9 cellular contexts compared by ENCODE assay signal in the genomic region with DNA sequence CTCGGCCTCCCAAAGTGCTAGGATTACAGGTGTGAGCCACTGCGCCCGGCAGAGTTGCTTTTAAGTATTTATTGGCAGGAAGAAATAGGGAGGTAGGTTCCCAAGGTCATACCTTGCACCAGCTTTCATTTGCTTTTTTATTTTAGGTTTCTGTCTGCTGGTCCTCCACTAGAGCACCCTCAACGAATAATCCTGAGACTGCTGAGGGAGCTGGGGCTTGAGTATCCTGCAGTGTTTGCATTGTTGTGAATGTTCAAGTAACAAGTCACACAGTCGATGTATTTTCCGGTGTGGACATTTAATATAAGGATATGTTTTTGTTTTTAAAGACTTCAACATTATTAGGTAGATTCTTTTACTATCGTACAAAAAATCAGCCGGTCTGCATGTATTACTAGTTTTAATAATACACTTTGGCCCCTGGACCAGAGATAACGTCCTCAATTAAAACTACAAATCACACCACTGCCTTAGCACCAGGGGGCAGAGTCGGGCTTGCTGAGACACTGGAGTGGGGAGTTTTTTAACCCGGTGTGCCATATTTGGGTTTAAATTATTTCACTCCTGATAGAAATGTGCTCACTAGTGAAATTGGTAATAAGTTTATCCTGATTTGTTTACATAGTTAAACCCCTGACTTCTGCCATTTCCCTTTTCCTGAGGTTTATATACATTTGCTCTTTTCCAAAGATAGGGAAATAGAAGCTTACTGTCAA. TPM values are rescaled to one million over a fixed set of nuclear protein-coding genes. Genes with fewer than 3 reads are reported as not detected.
DNase-seq lines count a peak whose midpoint lies in the region; ATAC-seq and TF ChIP-seq lines count a peak whose summit lies in the region.
"Had no signal": no experiment of that assay in that cellular context is flagged by ENCODE, and none has a peak within 500 bp of the region (broad histone marks: within the 10 kb centered on the region; RNA-seq: fewer than 3 reads in every experiment).

No MANE protein-coding gene starts in this region.

- peak; percentile 48 for TF ChIP-seq CTCF in activated CD8-positive, alpha-beta T cell treated with anti-CD3 and anti-CD28 coated beads for 36 hours (IDR thresholded peaks at IDR 0.05)

- intact Hi-C loops in activated CD8-positive, alpha-beta T cell treated with anti-CD3 and anti-CD28 coated beads for 36 hours (cut with micrococcal nuclease), result no loop called here

- no peak overlapping the region for H3K4me3 Mint-ChIP-seq in activated CD8-positive, alpha-beta T cell treated with anti-CD3 and anti-CD28 coated beads for 36 hours

- peaks cover 8% of the 10 kb centered on the region for H3K4me1 Mint-ChIP-seq in activated CD8-positive, alpha-beta T cell treated with anti-CD3 and anti-CD28 coated beads for 36 hours (ENCODE audit: low read depth)

- peaks cover 5% of the 10 kb centered on the region; the same call in 1 of the 2 replicates for H3K36me3 ChIP-seq in MG63

- H3K27me3 ChIP-seq in MG63, result no peaks in the 10 kb centered on the region
- H3K27me3 ChIP-seq: BLaER1 treated with 17β-estradiol and CSF1 and Interleukin-3, amounts not matched to agents 10 nM and 100 nM had no signal

- no peaks in the 10 kb centered on the region for H3K9me3 ChIP-seq in MG63
- H3K9me3 ChIP-seq: BLaER1 treated with 17β-estradiol and CSF1 and Interleukin-3, amounts not matched to agents 10 nM and 100 nM had no signal

- DNase-seq in NCI-H1105 treated with DMSO at 0.1 percent for 48 hours (lab: John Stamatoyannopoulos, UW) (peak; percentile 11), NCI-H1105 (lab: John Stamatoyannopoulos, UW) (no peak), MG63 (peak; percentile 24), hepatic stellate cell (ENCODE audit: low spot score) (peak; percentile 38)
- peak; percentile 50 for DNase-seq in activated CD8-positive, alpha-beta T cell treated with anti-CD3 and anti-CD28 coated beads for 36 hours
- DNase-seq in stimulated activated CD4-positive, alpha-beta T cell treated with anti-CD3 and anti-CD28 coated beads, Interleukin-4, amount 100 ng/mL, for 24 hours, result peak; percentile 29

- no peak overlapping the region for H3K4me3 ChIP-seq in MG63
- H3K4me3 ChIP-seq: BLaER1 treated with 17β-estradiol and CSF1 and Interleukin-3, amounts not matched to agents 10 nM and 100 nM had no signal

- H3K36me3 Mint-ChIP-seq in activated CD8-positive, alpha-beta T cell treated with anti-CD3 and anti-CD28 coated beads for 36 hours (ENCODE audit: low read depth), result peaks cover 19% of the 10 kb centered on the region

- CTCF ChIA-PET in activated CD8-positive, alpha-beta T cell treated with anti-CD3 and anti-CD28 coated beads for 36 hours (lab: Charles Lee), result interaction anchor here (0.6 to 3.2 kb wide), 7 partner anchors 9 to 63 kb away, joined by 3 to 21 read pairs (median 5); no protein-coding TSS in a partner anchor

- no peaks in the 10 kb centered on the region for H3K27me3 Mint-ChIP-seq in activated CD8-positive, alpha-beta T cell treated with anti-CD3 and anti-CD28 coated beads for 36 hours

- POLR2A ChIA-PET in activated CD8-positive, alpha-beta T cell treated with anti-CD3 and anti-CD28 coated beads for 36 hours (lab: Charles Lee), result interaction anchor here (1.2 kb wide), 1 partner anchor 11 kb away, joined by 3 read pairs; a partner anchor contains a TSS

- no peaks in the 10 kb centered on the region for H3K9me3 Mint-ChIP-seq in activated CD8-positive, alpha-beta T cell treated with anti-CD3 and anti-CD28 coated beads for 36 hours

- ATAC-seq in GM19452 (IDR thresholded peaks at IDR 0.05; ENCODE audit: unreplicated experiment), result peak; percentile 56
- ATAC-seq in activated CD8-positive, alpha-beta T cell treated with anti-CD3 and anti-CD28 coated beads for 36 hours, result peak; percentile 61
- ATAC-seq in GM21825 (IDR thresholded peaks at IDR 0.05; ENCODE audit: unreplicated experiment), result no peak

- H3K27ac Mint-ChIP-seq in activated CD8-positive, alpha-beta T cell treated with anti-CD3 and anti-CD28 coated beads for 36 hours, result no peak overlapping the region

RNA-seq across cellular contexts. Expression of a gene that starts 11.6 kb away (rescaled TPM):
- 23.1 and 35.9 TPM in 2 replicates for total RNA-seq in MG63 (2014; rRNA removed; shearing (Covaris generic); ENCODE audit: low replicate concordance)
- 10 to 100 TPM; 21.3 to 26.9 TPM for total RNA-seq in activated CD8-positive, alpha-beta T cell treated with anti-CD3 and anti-CD28 coated beads for 36 hours
